In the genomic region with DNA sequence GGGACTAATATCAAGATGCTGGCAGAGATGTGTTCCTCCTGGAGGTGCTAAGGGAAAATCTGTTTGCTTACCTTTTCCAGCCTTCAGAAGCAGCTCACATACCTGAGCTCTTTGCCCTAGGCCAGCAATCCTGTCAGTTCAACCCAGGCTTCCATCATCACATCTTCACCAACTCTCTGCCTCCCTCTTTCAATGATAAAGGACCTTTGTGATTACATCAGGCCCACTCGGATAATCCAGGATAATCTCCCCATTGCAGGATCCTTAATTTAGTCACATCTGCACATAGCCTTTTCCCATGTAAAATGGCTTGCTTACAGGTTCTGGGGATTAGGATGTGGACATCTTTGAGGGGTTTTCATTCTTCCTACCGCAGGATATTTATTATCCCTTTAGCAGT, we compare ENCODE assay signal across 28 cellular contexts.
"Had no signal": no experiment of that assay in that cellular context is flagged by ENCODE, and none has a peak within 500 bp of the region (broad histone marks: within the 10 kb centered on the region; RNA-seq: fewer than 3 reads in every experiment).

No MANE protein-coding gene starts in this region.

- H2AFZ ChIP-seq: hepatocyte had no signal

- H3K4me3 ChIP-seq: esophagus muscularis mucosa, gastroesophageal sphincter, heart left ventricle, hepatocyte, lung, psoas muscle, sigmoid colon, stomach, thyroid gland, vagina had no signal

- H3K9me3 Mint-ChIP-seq: dendritic cell treated with granulocyte-macrophage colony-stimulating factor and Interleukin-4, amounts not matched to agents 40 ng/mL and 50 ng/mL, for 4 days; memory B cell; naive thymus-derived CD4-positive, alpha-beta T cell; nephron; stimulated activated effector memory CD8-positive, alpha-beta T cell treated with anti-CD3 and anti-CD28 coated beads, Interleukin-12 subunit alpha, Interleukin-12 subunit beta, amount 100 ng/mL, for 72 hours had no signal

- H3K9me3 ChIP-seq: esophagus muscularis mucosa, gastroesophageal sphincter, heart left ventricle, psoas muscle, sigmoid colon, stomach, thyroid gland, vagina had no signal

- H3K4me1 Mint-ChIP-seq: memory B cell; nephron; stimulated activated effector memory CD8-positive, alpha-beta T cell treated with anti-CD3 and anti-CD28 coated beads, Interleukin-12 subunit alpha, Interleukin-12 subunit beta, amount 100 ng/mL, for 72 hours had no signal

- H3K4me1 ChIP-seq: esophagus muscularis mucosa, foreskin keratinocyte, gastroesophageal sphincter, psoas muscle, stomach, thyroid gland, vagina had no signal

- ATAC-seq: foreskin keratinocyte; gastroesophageal sphincter; heart left ventricle; left lobe of liver; naive thymus-derived CD4-positive, alpha-beta T cell; psoas muscle; right cardiac atrium; stimulated activated effector memory CD8-positive, alpha-beta T cell treated with anti-CD3 and anti-CD28 coated beads, Interleukin-12 subunit alpha, Interleukin-12 subunit beta, amount 100 ng/mL, for 72 hours had no signal

- H3K4me3 Mint-ChIP-seq: dendritic cell treated with granulocyte-macrophage colony-stimulating factor and Interleukin-4, amounts not matched to agents 40 ng/mL and 50 ng/mL, for 4 days; memory B cell; naive thymus-derived CD4-positive, alpha-beta T cell; nephron; stimulated activated effector memory CD8-positive, alpha-beta T cell treated with anti-CD3 and anti-CD28 coated beads, Interleukin-12 subunit alpha, Interleukin-12 subunit beta, amount 100 ng/mL, for 72 hours had no signal

- FAIRE-seq: endothelial cell of umbilical vein, kidney had no signal

- H3K4me2 ChIP-seq: hepatocyte had no signal

- H3K27ac Mint-ChIP-seq: dendritic cell treated with granulocyte-macrophage colony-stimulating factor and Interleukin-4, amounts not matched to agents 40 ng/mL and 50 ng/mL, for 4 days; memory B cell; nephron; stimulated activated effector memory CD8-positive, alpha-beta T cell treated with anti-CD3 and anti-CD28 coated beads, Interleukin-12 subunit alpha, Interleukin-12 subunit beta, amount 100 ng/mL, for 72 hours had no signal

- H3K27me3 Mint-ChIP-seq: dendritic cell treated with granulocyte-macrophage colony-stimulating factor and Interleukin-4, amounts not matched to agents 40 ng/mL and 50 ng/mL, for 4 days; memory B cell; naive thymus-derived CD4-positive, alpha-beta T cell had no signal

- H3K27ac ChIP-seq: esophagus muscularis mucosa, foreskin keratinocyte, gastroesophageal sphincter, heart left ventricle, hepatocyte, psoas muscle, sigmoid colon, stomach, thyroid gland, vagina had no signal

- H3K27me3 ChIP-seq: esophagus muscularis mucosa, foreskin keratinocyte, gastroesophageal sphincter, heart left ventricle, hepatocyte, sigmoid colon, stomach, thyroid gland, vagina had no signal

- H3K79me2 ChIP-seq: hepatocyte had no signal

- DNase-seq: effector memory CD4-positive, alpha-beta T cell; foreskin keratinocyte; heart left ventricle; kidney; midbrain; naive thymus-derived CD4-positive, alpha-beta T cell; nucleus accumbens; posterior cingulate gyrus; psoas muscle; sigmoid colon; stimulated activated CD4-positive, alpha-beta T cell treated with anti-CD3 and anti-CD28 coated beads, Interleukin-2, amount 100 ng/mL, for 24 hours; stimulated activated CD4-positive, alpha-beta T cell treated with anti-CD3 and anti-CD28 coated beads, Interleukin-4, amount 100 ng/mL, for 24 hours; stimulated activated naive CD4-positive, alpha-beta T cell treated with Interleukin-2 at 50 U/mL for 16 hours; stomach; thyroid gland; trophoblast cell had no signal

- H3K36me3 ChIP-seq: vagina had no signal
